In genomic region chr12:129848921-129849320, GRCh38 we compare ENCODE assay signal across 23 cellular contexts. TPM values are rescaled to one million over a fixed set of nuclear protein-coding genes. Genes with fewer than 3 reads are reported as not detected.
"Had no signal": no experiment of that assay in that cellular context is flagged by ENCODE, and none has a peak within 500 bp of the region (broad histone marks: within the 10 kb centered on the region; RNA-seq: fewer than 3 reads in every experiment).

No MANE protein-coding gene starts in this region.

- H3K9ac ChIP-seq: SK-N-SH had no signal

- H3K36me3 ChIP-seq: MG63 had no signal

- H3K9me3 ChIP-seq: MG63, SK-N-SH had no signal

- H3K27me3 ChIP-seq: MG63 had no signal

- H3K4me3 ChIP-seq: MG63 had no signal

- DNase-seq: IMR-90, Karpas-422, KG1, MG63, NCI-H1092, NCI-H1105 treated with DMSO at 0.1 percent for 48 hours, NCI-H1417 treated with DMSO at 0.1 percent for 48 hours, NCI-H146, NCI-H1694 treated with DMSO at 0.1 percent for 48 hours, NCI-H1930, NCI-H2081, NCI-H2171, NCI-H226, NCI-H446, NCI-H510A, NCI-H524 treated with DMSO at 0.1 percent for 48 hours, NCI-H69, NCI-H774, SHP77, SK-N-SH had no signal

- H3K27ac ChIP-seq: RWPE1 had no signal

- ATAC-seq: HepG2 had no signal

RNA-seq across cellular contexts. Expression of gene TMEM132D, which starts 54.9 kb away (rescaled TPM):
- total RNA-seq: HepG2, HT-29, IMR-90 had no signal
